1 cellular context compared by ENCODE assay signal in the genomic region with DNA sequence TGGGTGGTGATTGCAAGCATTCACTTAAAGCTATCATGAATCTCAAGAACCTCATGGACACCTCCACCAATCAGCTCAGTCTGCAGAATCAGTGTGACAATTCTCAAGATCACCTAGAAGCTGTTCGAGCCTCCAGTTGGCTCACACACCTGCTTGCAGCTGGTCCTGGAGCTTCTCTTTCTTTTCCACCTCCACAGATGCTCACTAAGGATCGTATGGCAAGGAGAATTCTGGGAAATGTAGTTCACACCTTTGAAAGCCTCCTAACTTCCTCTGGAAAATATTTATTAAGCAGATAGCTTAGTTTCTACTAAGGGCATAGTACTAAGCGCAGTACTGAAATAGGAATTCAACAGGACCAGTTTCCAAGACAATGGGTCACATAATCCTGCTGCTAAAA.
TF ChIP-seq lines count a peak whose summit lies in the region.

No MANE protein-coding gene starts in this region.

TF ChIP-seq in GM23338, 12 proteins besides CTCF, POLR2A, EP300 and RAD21:
- TF ChIP-seq EZH2phosphoT487 (IDR thresholded peaks at IDR 0.05; ENCODE audit: unreplicated experiment) (no peak), JUNB (IDR thresholded peaks at IDR 0.05; ENCODE audit: unreplicated experiment) (no peak), CREB1 (CRISPR knock-in tag; IDR thresholded peaks at IDR 0.05; ENCODE audit: low read depth) (no peak), POLR2AphosphoS5 (IDR thresholded peaks at IDR 0.05; ENCODE audit: low read depth) (no peak)
- TF ChIP-seq, protein P1, sequence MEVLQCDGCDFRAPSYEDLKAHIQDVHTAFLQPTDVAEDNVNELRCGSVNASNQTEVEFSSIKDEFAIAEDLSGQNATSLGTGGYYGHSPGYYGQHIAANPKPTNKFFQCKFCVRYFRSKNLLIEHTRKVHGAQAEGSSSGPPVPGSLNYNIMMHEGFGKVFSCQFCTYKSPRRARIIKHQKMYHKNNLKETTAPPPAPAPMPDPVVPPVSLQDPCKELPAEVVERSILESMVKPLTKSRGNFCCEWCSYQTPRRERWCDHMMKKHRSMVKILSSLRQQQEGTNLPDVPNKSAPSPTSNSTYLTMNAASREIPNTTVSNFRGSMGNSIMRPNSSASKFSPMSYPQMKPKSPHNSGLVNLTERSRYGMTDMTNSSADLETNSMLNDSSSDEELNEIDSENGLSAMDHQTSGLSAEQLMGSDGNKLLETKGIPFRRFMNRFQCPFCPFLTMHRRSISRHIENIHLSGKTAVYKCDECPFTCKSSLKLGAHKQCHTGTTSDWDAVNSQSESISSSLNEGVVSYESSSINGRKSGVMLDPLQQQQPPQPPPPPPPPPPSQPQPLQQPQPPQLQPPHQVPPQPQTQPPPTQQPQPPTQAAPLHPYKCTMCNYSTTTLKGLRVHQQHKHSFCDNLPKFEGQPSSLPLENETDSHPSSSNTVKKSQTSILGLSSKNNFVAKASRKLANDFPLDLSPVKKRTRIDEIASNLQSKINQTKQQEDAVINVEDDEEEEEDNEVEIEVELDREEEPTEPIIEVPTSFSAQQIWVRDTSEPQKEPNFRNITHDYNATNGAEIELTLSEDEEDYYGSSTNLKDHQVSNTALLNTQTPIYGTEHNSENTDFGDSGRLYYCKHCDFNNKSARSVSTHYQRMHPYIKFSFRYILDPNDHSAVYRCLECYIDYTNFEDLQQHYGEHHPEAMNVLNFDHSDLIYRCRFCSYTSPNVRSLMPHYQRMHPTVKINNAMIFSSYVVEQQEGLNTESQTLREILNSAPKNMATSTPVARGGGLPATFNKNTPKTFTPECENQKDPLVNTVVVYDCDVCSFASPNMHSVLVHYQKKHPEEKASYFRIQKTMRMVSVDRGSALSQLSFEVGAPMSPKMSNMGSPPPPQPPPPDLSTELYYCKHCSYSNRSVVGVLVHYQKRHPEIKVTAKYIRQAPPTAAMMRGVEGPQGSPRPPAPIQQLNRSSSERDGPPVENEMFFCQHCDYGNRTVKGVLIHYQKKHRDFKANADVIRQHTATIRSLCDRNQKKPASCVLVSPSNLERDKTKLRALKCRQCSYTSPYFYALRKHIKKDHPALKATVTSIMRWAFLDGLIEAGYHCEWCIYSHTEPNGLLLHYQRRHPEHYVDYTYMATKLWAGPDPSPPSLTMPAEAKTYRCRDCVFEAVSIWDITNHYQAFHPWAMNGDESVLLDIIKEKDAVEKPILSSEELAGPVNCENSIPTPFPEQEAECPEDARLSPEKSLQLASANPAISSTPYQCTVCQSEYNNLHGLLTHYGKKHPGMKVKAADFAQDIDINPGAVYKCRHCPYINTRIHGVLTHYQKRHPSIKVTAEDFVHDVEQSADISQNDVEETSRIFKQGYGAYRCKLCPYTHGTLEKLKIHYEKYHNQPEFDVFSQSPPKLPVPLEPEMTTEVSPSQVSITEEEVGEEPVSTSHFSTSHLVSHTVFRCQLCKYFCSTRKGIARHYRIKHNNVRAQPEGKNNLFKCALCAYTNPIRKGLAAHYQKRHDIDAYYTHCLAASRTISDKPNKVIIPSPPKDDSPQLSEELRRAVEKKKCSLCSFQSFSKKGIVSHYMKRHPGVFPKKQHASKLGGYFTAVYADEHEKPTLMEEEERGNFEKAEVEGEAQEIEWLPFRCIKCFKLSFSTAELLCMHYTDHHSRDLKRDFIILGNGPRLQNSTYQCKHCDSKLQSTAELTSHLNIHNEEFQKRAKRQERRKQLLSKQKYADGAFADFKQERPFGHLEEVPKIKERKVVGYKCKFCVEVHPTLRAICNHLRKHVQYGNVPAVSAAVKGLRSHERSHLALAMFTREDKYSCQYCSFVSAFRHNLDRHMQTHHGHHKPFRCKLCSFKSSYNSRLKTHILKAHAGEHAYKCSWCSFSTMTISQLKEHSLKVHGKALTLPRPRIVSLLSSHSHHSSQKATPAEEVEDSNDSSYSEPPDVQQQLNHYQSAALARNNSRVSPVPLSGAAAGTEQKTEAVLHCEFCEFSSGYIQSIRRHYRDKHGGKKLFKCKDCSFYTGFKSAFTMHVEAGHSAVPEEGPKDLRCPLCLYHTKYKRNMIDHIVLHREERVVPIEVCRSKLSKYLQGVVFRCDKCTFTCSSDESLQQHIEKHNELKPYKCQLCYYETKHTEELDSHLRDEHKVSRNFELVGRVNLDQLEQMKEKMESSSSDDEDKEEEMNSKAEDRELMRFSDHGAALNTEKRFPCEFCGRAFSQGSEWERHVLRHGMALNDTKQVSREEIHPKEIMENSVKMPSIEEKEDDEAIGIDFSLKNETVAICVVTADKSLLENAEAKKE (CRISPR knock-in tag; IDR thresholded peaks at IDR 0.05), result no peak
- TF ChIP-seq, protein P2, sequence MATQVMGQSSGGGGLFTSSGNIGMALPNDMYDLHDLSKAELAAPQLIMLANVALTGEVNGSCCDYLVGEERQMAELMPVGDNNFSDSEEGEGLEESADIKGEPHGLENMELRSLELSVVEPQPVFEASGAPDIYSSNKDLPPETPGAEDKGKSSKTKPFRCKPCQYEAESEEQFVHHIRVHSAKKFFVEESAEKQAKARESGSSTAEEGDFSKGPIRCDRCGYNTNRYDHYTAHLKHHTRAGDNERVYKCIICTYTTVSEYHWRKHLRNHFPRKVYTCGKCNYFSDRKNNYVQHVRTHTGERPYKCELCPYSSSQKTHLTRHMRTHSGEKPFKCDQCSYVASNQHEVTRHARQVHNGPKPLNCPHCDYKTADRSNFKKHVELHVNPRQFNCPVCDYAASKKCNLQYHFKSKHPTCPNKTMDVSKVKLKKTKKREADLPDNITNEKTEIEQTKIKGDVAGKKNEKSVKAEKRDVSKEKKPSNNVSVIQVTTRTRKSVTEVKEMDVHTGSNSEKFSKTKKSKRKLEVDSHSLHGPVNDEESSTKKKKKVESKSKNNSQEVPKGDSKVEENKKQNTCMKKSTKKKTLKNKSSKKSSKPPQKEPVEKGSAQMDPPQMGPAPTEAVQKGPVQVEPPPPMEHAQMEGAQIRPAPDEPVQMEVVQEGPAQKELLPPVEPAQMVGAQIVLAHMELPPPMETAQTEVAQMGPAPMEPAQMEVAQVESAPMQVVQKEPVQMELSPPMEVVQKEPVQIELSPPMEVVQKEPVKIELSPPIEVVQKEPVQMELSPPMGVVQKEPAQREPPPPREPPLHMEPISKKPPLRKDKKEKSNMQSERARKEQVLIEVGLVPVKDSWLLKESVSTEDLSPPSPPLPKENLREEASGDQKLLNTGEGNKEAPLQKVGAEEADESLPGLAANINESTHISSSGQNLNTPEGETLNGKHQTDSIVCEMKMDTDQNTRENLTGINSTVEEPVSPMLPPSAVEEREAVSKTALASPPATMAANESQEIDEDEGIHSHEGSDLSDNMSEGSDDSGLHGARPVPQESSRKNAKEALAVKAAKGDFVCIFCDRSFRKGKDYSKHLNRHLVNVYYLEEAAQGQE (IDR thresholded peaks at IDR 0.05; ENCODE audit: unreplicated experiment), result no peak
